In genomic region chr10:14782691-14783363, GRCh38 we compare ENCODE assay signal across 11 cellular contexts. TPM values are rescaled to one million over a fixed set of nuclear protein-coding genes. Genes with fewer than 3 reads are reported as not detected.
DNase-seq lines count a peak whose midpoint lies in the region; ATAC-seq, FAIRE-seq and TF ChIP-seq lines count a peak whose summit lies in the region.
"Had no signal": no experiment of that assay in that cellular context is flagged by ENCODE, and none has a peak within 500 bp of the region (broad histone marks: within the 10 kb centered on the region; RNA-seq: fewer than 3 reads in every experiment).

No MANE protein-coding gene starts in this region.

- ATAC-seq in A549: peak; percentile 98 to 100
- ATAC-seq in activated T-cell treated with anti-CD3 and anti-CD28 coated beads, Interleukin-2, amount 50 U/mL, for 72 hours (replicated peaks in 1 of 2): peak; percentile 50 to 69
- ATAC-seq in HG03442 (IDR thresholded peaks at IDR 0.05; ENCODE audit: unreplicated experiment): no peak
- ATAC-seq in GM18517 (IDR thresholded peaks at IDR 0.05; ENCODE audit: unreplicated experiment): no peak
- ATAC-seq in HG02678 (IDR thresholded peaks at IDR 0.05; ENCODE audit: unreplicated experiment): no peak

- 11% methylated on average over 9 of the region's 9 CpGs for WGBS in A549 (ENCODE audit: missing lambda C conversion rate)

- H3K4me1 ChIP-seq in A549: peaks cover 51% of the 10 kb centered on the region
- H3K4me1 ChIP-seq in effector memory CD4-positive, alpha-beta T cell (ENCODE audit: control insufficient read depth, insufficient read depth, low read length, poor library complexity, severe bottlenecking): peaks cover 2% of the 10 kb centered on the region
- H3K4me1 ChIP-seq: psoas muscle had no signal

- peaks cover 10% of the 10 kb centered on the region for H3K4me1 Mint-ChIP-seq in activated T-cell treated with anti-CD3 and anti-CD28 coated beads, Interleukin-2, amount 50 U/mL, for 72 hours (ENCODE audit: low read depth)

- H3K27me3 Mint-ChIP-seq in activated T-cell treated with anti-CD3 and anti-CD28 coated beads, Interleukin-2, amount 50 U/mL, for 72 hours (ENCODE audit: low read depth): no peaks in the 10 kb centered on the region

- H3K9me3 ChIP-seq in A549: peaks cover 13% of the 10 kb centered on the region
- peaks cover 5% of the 10 kb centered on the region for H3K9me3 ChIP-seq in effector memory CD4-positive, alpha-beta T cell (ENCODE audit: control insufficient read depth, low read length)
- H3K9me3 ChIP-seq: psoas muscle had no signal

- TF ChIP-seq RAD21 in A549 (conservative IDR thresholded peaks at IDR 0.05 in 1 of 2, IDR thresholded peaks at IDR 0.05 in 1 of 2): peak in 1 of 2 experiments; percentile 55; a peak in 4 of 5 replicates

- FAIRE-seq in A549 (lab: Jason Lieb, UNC): peak; percentile 99

- no peak overlapping the region for H3K27ac Mint-ChIP-seq in activated T-cell treated with anti-CD3 and anti-CD28 coated beads, Interleukin-2, amount 50 U/mL, for 72 hours

- no peak overlapping the region for H3K4me3 Mint-ChIP-seq in activated T-cell treated with anti-CD3 and anti-CD28 coated beads, Interleukin-2, amount 50 U/mL, for 72 hours

- peak overlapping the region; percentile 77 for H3K4me2 ChIP-seq in A549

- H3K36me3 ChIP-seq in effector memory CD4-positive, alpha-beta T cell (ENCODE audit: control insufficient read depth, insufficient read depth, low read length): no peaks in the 10 kb centered on the region
- H3K36me3 ChIP-seq: cardiac muscle cell had no signal

- TF ChIP-seq POLR2A in A549 (IDR thresholded peaks at IDR 0.05; ENCODE audit: low read length): peak; percentile 15; the same call in 1 of the 2 replicates

- DNase-seq in A549 (ENCODE audit: low read depth in 1 of 2, low spot score in 1 of 2): peak; percentile 92 to 98
- peak; percentile 59 for DNase-seq in HK-2 (ENCODE audit: unreplicated experiment)
- DNase-seq in activated T-cell treated with anti-CD3 and anti-CD28 coated beads, Interleukin-2, amount 50 U/mL, for 72 hours: peak in 1 of 2 donors; percentile 5
- DNase-seq in kidney tubule cell (ENCODE audit: low spot score): peak; percentile 94
- DNase-seq in effector memory CD4-positive, alpha-beta T cell: no peak
- DNase-seq: DMS 273 treated with DMSO at 0.1 percent for 48 hours, psoas muscle had no signal

- no peaks in the 10 kb centered on the region for H3K27me3 ChIP-seq in effector memory CD4-positive, alpha-beta T cell (replicated peaks; ENCODE audit: control insufficient read depth, insufficient read depth, low read length, poor library complexity, severe bottlenecking)
- H3K27me3 ChIP-seq: cardiac muscle cell had no signal

- H3K4me3 ChIP-seq in A549: no peak overlapping the region
- H3K4me3 ChIP-seq in effector memory CD4-positive, alpha-beta T cell (ENCODE audit: insufficient read depth, low read depth, low read length, poor library complexity, severe bottlenecking): no peak overlapping the region
- H3K4me3 ChIP-seq: cardiac muscle cell, psoas muscle had no signal

- peaks cover 0 to 2% of the 10 kb centered on the region in 2 donors for H3K36me3 Mint-ChIP-seq in activated T-cell treated with anti-CD3 and anti-CD28 coated beads, Interleukin-2, amount 50 U/mL, for 72 hours (ENCODE audit: insufficient read depth in 2 of 2)

- POLR2A ChIA-PET in A549 (lab: Yijun Ruan, JAX): interaction anchor here (0.7 kb wide), 2 partner anchors 94 to 169 kb away, joined by 4 to 13 read pairs; no protein-coding TSS in a partner anchor

- peaks cover 2 to 8% of the 10 kb centered on the region in 2 donors for H3K9me3 Mint-ChIP-seq in activated T-cell treated with anti-CD3 and anti-CD28 coated beads, Interleukin-2, amount 50 U/mL, for 72 hours

- CTCF ChIA-PET in A549 (lab: Yijun Ruan, JAX): interaction anchor here (0.7 kb wide), 1 partner anchor 40 kb away, joined by 3 read pairs; no protein-coding TSS in a partner anchor

- TF ChIP-seq EP300 in A549 (IDR thresholded peaks at IDR 0.05): peak; percentile 63 to 66; a peak in 2 of 5 replicates

- no peak for TF ChIP-seq CTCF in A549 (IDR thresholded peaks at IDR 0.05)

- H3K27ac ChIP-seq in A549: peak overlapping the region; percentile 88 to 92
- H3K27ac ChIP-seq in effector memory CD4-positive, alpha-beta T cell (ENCODE audit: insufficient read depth, low read length, poor library complexity, severe bottlenecking): no peak overlapping the region
- H3K27ac ChIP-seq: cardiac muscle cell, psoas muscle had no signal

TF ChIP-seq in A549, 52 proteins besides CTCF, POLR2A, EP300 and RAD21 (continues in another document):
- TF ChIP-seq FOSB (CRISPR knock-in tag; IDR thresholded peaks at IDR 0.05): no peak; the same call in 1 of the 2 replicates
- peak; percentile 57; the same call in 1 of the 2 replicates for TF ChIP-seq HOXA7 (CRISPR knock-in tag; IDR thresholded peaks at IDR 0.05)
- TF ChIP-seq, protein P1, sequence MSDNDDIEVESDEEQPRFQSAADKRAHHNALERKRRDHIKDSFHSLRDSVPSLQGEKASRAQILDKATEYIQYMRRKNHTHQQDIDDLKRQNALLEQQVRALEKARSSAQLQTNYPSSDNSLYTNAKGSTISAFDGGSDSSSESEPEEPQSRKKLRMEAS (IDR thresholded peaks at IDR 0.05): peak; percentile 60
- TF ChIP-seq PBX3 (IDR thresholded peaks at IDR 0.05): 0 out of 2 replicates have a peak, but pooled peaks have one; percentile 33
- no peak for TF ChIP-seq FOXS1 (CRISPR knock-in tag; IDR thresholded peaks at IDR 0.05)
- TF ChIP-seq KDM1A (IDR thresholded peaks at IDR 0.05; ENCODE audit: low read depth): no peak
- TF ChIP-seq ZNF302 (CRISPR knock-in tag; IDR thresholded peaks at IDR 0.05): 0 out of 2 replicates have a peak, but pooled peaks have one; percentile 79
- TF ChIP-seq HEYL (CRISPR knock-in tag; IDR thresholded peaks at IDR 0.05): peak; percentile 56; the same call in 1 of the 2 replicates
- peak; percentile 45; the same call in 2 of the 3 replicates for TF ChIP-seq SMC3 (IDR thresholded peaks at IDR 0.05)
- TF ChIP-seq RCOR1 (IDR thresholded peaks at IDR 0.05; ENCODE audit: low read depth, low read length): no peak
- TF ChIP-seq JUNB (IDR thresholded peaks at IDR 0.05): peak; percentile 84
- TF ChIP-seq HOXB13 (CRISPR knock-in tag; IDR thresholded peaks at IDR 0.05; ENCODE audit: low read depth): 0 out of 2 replicates have a peak, but pooled peaks have one; percentile 46
- TF ChIP-seq JUN (IDR thresholded peaks at IDR 0.05): peak; percentile 79 to 93

RNA-seq across cellular contexts. Expression of gene FAM107B, which starts 8.1 kb away (rescaled TPM):
- polyA plus RNA-seq in A549 (2011; rRNA removed) (145 and 173 TPM in 2 replicates), A549 (2017; fragmentation: RNase III; extraction: RNeasy Plus Mini Kit Qiagen cat#74134 plus additional on column Dnase treatment) (99.9 to 107 TPM (median 103 TPM) in 3 replicates)
- polyA plus RNA-seq in A549 (2012; cell fraction: cytosol; rRNA removed): 20.7 and 22.5 TPM in 2 replicates
- polyA plus RNA-seq in A549 (2012; cell fraction: nucleus; rRNA removed): 8.7 and 17.9 TPM in 2 replicates
- 40.8 and 40.9 TPM in 2 replicates for polyA minus RNA-seq in A549 (2011; rRNA and poly(A)+ RNA removed)
- total RNA-seq in activated T-cell treated with anti-CD3 and anti-CD28 coated beads, Interleukin-2, amount 50 U/mL, for 72 hours: 100 to 1,000 TPM; 163 to 180 TPM

RNA-seq across cellular contexts. Expression of gene CDNF, which starts 55.0 kb away (rescaled TPM):
- 1.8 and 2.0 TPM in 2 replicates for polyA plus RNA-seq in A549 (2011; rRNA removed)
- polyA plus RNA-seq in A549 (2012; cell fraction: cytosol; rRNA removed): 0.48 and 0.52 TPM in 2 replicates
- 0.26 and 1.0 TPM in 2 replicates for polyA plus RNA-seq in A549 (2012; cell fraction: nucleus; rRNA removed)
- polyA plus RNA-seq in A549 (2017; fragmentation: RNase III; extraction: RNeasy Plus Mini Kit Qiagen cat#74134 plus additional on column Dnase treatment): 0.89 to 2.1 TPM (median 1.6 TPM) in 3 replicates
- 1.1 and 1.2 TPM in 2 replicates for polyA minus RNA-seq in A549 (2011; rRNA and poly(A)+ RNA removed)
- total RNA-seq in activated T-cell treated with anti-CD3 and anti-CD28 coated beads, Interleukin-2, amount 50 U/mL, for 72 hours: 1 to 10 TPM; 2.9 to 3.2 TPM

RNA-seq across cellular contexts. Expression of gene HSPA14, which starts 55.3 kb away (rescaled TPM):
- 31.7 and 45.7 TPM in 2 replicates for polyA plus RNA-seq in A549 (2011; rRNA removed)
- polyA plus RNA-seq in A549 (2012; cell fraction: cytosol; rRNA removed): 19.0 and 20.5 TPM in 2 replicates
- 8.2 and 12.7 TPM in 2 replicates for polyA plus RNA-seq in A549 (2012; cell fraction: nucleus; rRNA removed)
- 33.3 to 35.7 TPM (median 34.2 TPM) in 3 replicates for polyA plus RNA-seq in A549 (2017; fragmentation: RNase III; extraction: RNeasy Plus Mini Kit Qiagen cat#74134 plus additional on column Dnase treatment)
- polyA minus RNA-seq in A549 (2011; rRNA and poly(A)+ RNA removed): 4.7 TPM in 2 replicates
- 10 to 100 TPM; 22.3 to 32.0 TPM for total RNA-seq in activated T-cell treated with anti-CD3 and anti-CD28 coated beads, Interleukin-2, amount 50 U/mL, for 72 hours

RNA-seq across cellular contexts. Expression of gene MSANTD7, which starts 55.3 kb away (rescaled TPM):
- polyA plus RNA-seq in A549 (2011; rRNA removed) (10.9 and 11.2 TPM in 2 replicates), A549 (2017; fragmentation: RNase III; extraction: RNeasy Plus Mini Kit Qiagen cat#74134 plus additional on column Dnase treatment) (10.9 to 12.1 TPM (median 11.2 TPM) in 3 replicates)
- polyA plus RNA-seq in A549 (2012; cell fraction: cytosol; rRNA removed): 4.7 and 6.9 TPM in 2 replicates
- polyA plus RNA-seq in A549 (2012; cell fraction: nucleus; rRNA removed): 4.6 and 5.0 TPM in 2 replicates
- polyA minus RNA-seq in A549 (2011; rRNA and poly(A)+ RNA removed): 17.2 and 22.7 TPM in 2 replicates
- 10 to 100 TPM; 19.8 to 26.3 TPM for total RNA-seq in activated T-cell treated with anti-CD3 and anti-CD28 coated beads, Interleukin-2, amount 50 U/mL, for 72 hours

Comparison
In these comparisons a context has a peak if more than half of its experiments do, and no peak if none do; other contexts are left out.
1. ATAC-seq: peak in A549 (2 of 2) and activated T-cell treated with anti-CD3 and anti-CD28 coated beads, Interleukin-2, amount 50 U/mL, for 72 hours (2 of 2); none in HG03442 (single experiment), GM18517 (single experiment) and HG02678 (single experiment).
2. DNase-seq: peak in A549 (2 of 2), HK-2 (single experiment) and kidney tubule cell (single experiment); none in effector memory CD4-positive, alpha-beta T cell (0 of 3).